In genomic region chr5:154197801-154198461, GRCh38 we compare ENCODE assay signal across 8 cellular contexts. TPM values are rescaled to one million over a fixed set of nuclear protein-coding genes. Genes with fewer than 3 reads are reported as not detected.
DNase-seq lines count a peak whose midpoint lies in the region; ATAC-seq and TF ChIP-seq lines count a peak whose summit lies in the region.

No MANE protein-coding gene starts in this region.

- peak; percentile 86 for ATAC-seq in CD8-positive, alpha-beta T cell
- ATAC-seq in effector memory CD8-positive, alpha-beta T cell (replicated peaks), result peak; percentile 89
- no peak for ATAC-seq in gastrocnemius medialis

- H3K4me3 ChIP-seq in CD8-positive, alpha-beta T cell (ENCODE audit: low read depth, low read length), result no peak overlapping the region
- H3K4me3 ChIP-seq in gastrocnemius medialis (no peak overlapping the region), coronary artery (no peak overlapping the region)

- no peaks in the 10 kb centered on the region for H3K27me3 Mint-ChIP-seq in CD8-positive, alpha-beta T cell (ENCODE audit: low read depth)
- H3K27me3 Mint-ChIP-seq in effector memory CD8-positive, alpha-beta T cell, result no peaks in the 10 kb centered on the region

- in situ Hi-C loops in gastrocnemius medialis (cut with MboI; ENCODE audit: low sequenced_read_pairs in 4 of 4), result loop anchor here in 2 of 4 donors (5.0 to 25.0 kb wide), 3 partner anchors 126 to 214 kb away; no protein-coding TSS in a partner anchor

- H3K4me3 Mint-ChIP-seq in CD8-positive, alpha-beta T cell, result peak overlapping the region; percentile 35
- H3K4me3 Mint-ChIP-seq in effector memory CD8-positive, alpha-beta T cell, result peak overlapping the region; percentile 64 to 67

- H3K9me3 ChIP-seq in CD8-positive, alpha-beta T cell (ENCODE audit: low read length), result no peaks in the 10 kb centered on the region
- H3K9me3 ChIP-seq in gastrocnemius medialis, result no peaks in the 10 kb centered on the region

- no peaks in the 10 kb centered on the region for H3K36me3 ChIP-seq in CD8-positive, alpha-beta T cell (ENCODE audit: insufficient read depth, low read length)
- no peaks in the 10 kb centered on the region for H3K36me3 ChIP-seq in gastrocnemius medialis

- intact Hi-C loops in CD8-positive, alpha-beta T cell (cut with DNase I, micrococcal nuclease), result loop anchor here (1.0 to 10.0 kb wide), 7 partner anchors 8 to 747 kb away; partner anchors contain the start of genes CNOT8 (in 2 of the 2), FAXDC2 (in 1 of the 2), GALNT10 (in 1 of the 2) and LARP1 (in 1 of the 2)
- intact Hi-C loops in gastrocnemius medialis (cut with DNase I; ENCODE audit: low total_unique reads), result no loop called here

- peak overlapping the region; percentile 94 for H3K27ac Mint-ChIP-seq in CD8-positive, alpha-beta T cell
- H3K27ac Mint-ChIP-seq in effector memory CD8-positive, alpha-beta T cell, result peak overlapping the region; percentile 84 to 94

- H3K27ac ChIP-seq in CD8-positive, alpha-beta T cell (ENCODE audit: low read depth, low read length), result peak overlapping the region; percentile 45
- H3K27ac ChIP-seq in gastrocnemius medialis (no peak overlapping the region), coronary artery (peak overlapping the region in 1 of 2 donors; percentile 7)

- peaks cover 68% of the 10 kb centered on the region for H3K4me1 Mint-ChIP-seq in CD8-positive, alpha-beta T cell (ENCODE audit: low read depth)
- peaks cover 67 to 71% of the 10 kb centered on the region in 2 donors for H3K4me1 Mint-ChIP-seq in effector memory CD8-positive, alpha-beta T cell (ENCODE audit: low read depth in 2 of 2)

- no peaks in the 10 kb centered on the region for H3K9me3 Mint-ChIP-seq in CD8-positive, alpha-beta T cell
- no peaks in the 10 kb centered on the region for H3K9me3 Mint-ChIP-seq in effector memory CD8-positive, alpha-beta T cell

- H3K36me3 Mint-ChIP-seq in CD8-positive, alpha-beta T cell, result peaks cover 21% of the 10 kb centered on the region
- peaks cover 16% of the 10 kb centered on the region for H3K36me3 Mint-ChIP-seq in effector memory CD8-positive, alpha-beta T cell (ENCODE audit: insufficient read depth)

- no peaks in the 10 kb centered on the region for H3K27me3 ChIP-seq in CD8-positive, alpha-beta T cell (ENCODE audit: insufficient read depth, low read length)
- no peaks in the 10 kb centered on the region for H3K27me3 ChIP-seq in gastrocnemius medialis

- TF ChIP-seq POLR2A in gastrocnemius medialis (IDR thresholded peaks at IDR 0.05), result no peak

- TF ChIP-seq CTCF in CD8-positive, alpha-beta T cell (IDR thresholded peaks at IDR 0.05), result no peak
- TF ChIP-seq CTCF in gastrocnemius medialis (IDR thresholded peaks at IDR 0.05 in 4 of 5, conservative IDR thresholded peaks at IDR 0.05 in 1 of 5) (no peak), coronary artery (IDR thresholded peaks at IDR 0.05) (no peak)

- peak in 6 of 7 experiments; percentile 56 to 83 (median 68) for DNase-seq in CD8-positive, alpha-beta T cell
- DNase-seq in HPDE6-E6E7 (ENCODE audit: extremely low spot score), result peak; percentile 60
- DNase-seq in activated CD4-positive, alpha-beta T cell treated with anti-CD3 and anti-CD28 coated beads for 24 hours (ENCODE audit: low read depth in 2 of 2), result peak; percentile 39
- peak; percentile 51 to 59 (median 57) for DNase-seq in effector memory CD8-positive, alpha-beta T cell
- peak in 2 of 3 donors; percentile 36 to 74 for DNase-seq in stimulated activated CD4-positive, alpha-beta T cell treated with anti-CD3 and anti-CD28 coated beads, TNF-alpha, amount 100 ng/mL, for 48 hours (ENCODE audit: low read depth in 3 of 3)
- no peak for DNase-seq in NCI-H526 (lab: John Stamatoyannopoulos, UW)
- DNase-seq in gastrocnemius medialis, result no peak
- DNase-seq in coronary artery (ENCODE audit: low spot score), result no peak

- peaks cover 57% of the 10 kb centered on the region for H3K4me1 ChIP-seq in CD8-positive, alpha-beta T cell (ENCODE audit: insufficient read depth, low read length)
- peaks cover 13 to 18% of the 10 kb centered on the region in 2 donors for H3K4me1 ChIP-seq in gastrocnemius medialis

- POLR2A ChIA-PET in CD8-positive, alpha-beta T cell (lab: Charles Lee), result interaction anchor here (1.3 to 1.4 kb wide), 2 partner anchors 9 to 25 kb away, joined by 4 to 10 read pairs; no protein-coding TSS in a partner anchor

- CTCF ChIA-PET in CD8-positive, alpha-beta T cell (lab: Charles Lee), result interaction anchor here (0.5 to 2.7 kb wide), 11 partner anchors 8 to 207 kb away, joined by 3 to 19 read pairs (median 4); no protein-coding TSS in a partner anchor

RNA-seq across cellular contexts. Expression of gene GALNT10, which starts 7.4 kb away (rescaled TPM):
- 10 to 100 TPM; 27.1 to 29.0 TPM for total RNA-seq in CD8-positive, alpha-beta T cell
- total RNA-seq in gastrocnemius medialis, result 1 to 10 TPM; 6.1 to 9.9 (median 6.4) TPM

Comparison
In these comparisons a context has a peak if more than half of its experiments do, and no peak if none do; other contexts are left out.
1. ATAC-seq: peak in CD8-positive, alpha-beta T cell (single experiment) and effector memory CD8-positive, alpha-beta T cell (single experiment); none in gastrocnemius medialis (0 of 2).
2. DNase-seq: peak in CD8-positive, alpha-beta T cell (6 of 7), HPDE6-E6E7 (single experiment), activated CD4-positive, alpha-beta T cell treated with anti-CD3 and anti-CD28 coated beads for 24 hours (2 of 2), effector memory CD8-positive, alpha-beta T cell (3 of 3) and stimulated activated CD4-positive, alpha-beta T cell treated with anti-CD3 and anti-CD28 coated beads, TNF-alpha, amount 100 ng/mL, for 48 hours (2 of 3); none in NCI-H526 (0 of 2), gastrocnemius medialis (0 of 2) and coronary artery (single experiment).